Comparison of ENCODE assay signal across 17 cellular contexts in genomic region chr20:50434321-50434652, GRCh38.
DNase-seq lines count a peak whose midpoint lies in the region; ATAC-seq and TF ChIP-seq lines count a peak whose summit lies in the region.
"Had no signal": no experiment of that assay in that cellular context is flagged by ENCODE, and none has a peak within 500 bp of the region (broad histone marks: within the 10 kb centered on the region; RNA-seq: fewer than 3 reads in every experiment).

No MANE protein-coding gene starts in this region.

- dilution Hi-C loops in mammary epithelial cell (cut with HindIII; ENCODE audit: low sequenced_read_pairs): no loop called here

- no peaks in the 10 kb centered on the region for H3K4me1 Mint-ChIP-seq in activated T-helper 1 cell treated with anti-CD3 and anti-CD28 coated beads, Interleukin-12 subunit alpha, Interleukin-12 subunit beta, Interleukin-2, Interleukin-4 antibody, amounts not matched to agents 30 ng/mL and 10 ng/mL and 1 ng/mL, durations not matched to agents 14 hours and 24 hours and 36 hours (ENCODE audit: low read depth)

- 94% methylated on average over 1 of the region's 1 CpG for WGBS in mammary epithelial cell (ENCODE audit: low coverage, missing lambda C conversion rate)

- H3K27me3 ChIP-seq in BLaER1 treated with 17β-estradiol and CSF1 and Interleukin-3, amounts not matched to agents 10 nM and 100 nM: no peaks in the 10 kb centered on the region
- no peaks in the 10 kb centered on the region for H3K27me3 ChIP-seq in PC-3 (ENCODE audit: low read length)
- H3K27me3 ChIP-seq in mammary epithelial cell (ENCODE audit: insufficient read depth, low read length): no peaks in the 10 kb centered on the region
- H3K27me3 ChIP-seq in neutrophil: no peaks in the 10 kb centered on the region

- peaks cover 11% of the 10 kb centered on the region for H3K27me3 Mint-ChIP-seq in activated T-helper 1 cell treated with anti-CD3 and anti-CD28 coated beads, Interleukin-12 subunit alpha, Interleukin-12 subunit beta, Interleukin-2, Interleukin-4 antibody, amounts not matched to agents 30 ng/mL and 10 ng/mL and 1 ng/mL, durations not matched to agents 14 hours and 24 hours and 36 hours (ENCODE audit: insufficient read depth)

- no peak overlapping the region for H3K4me3 ChIP-seq in BLaER1 treated with 17β-estradiol and CSF1 and Interleukin-3, amounts not matched to agents 10 nM and 100 nM
- H3K4me3 ChIP-seq in PC-3 (ENCODE audit: low read length) (no peak overlapping the region), mammary epithelial cell (replicated peaks in 1 of 3; ENCODE audit: insufficient read depth in 1 of 3, low read depth in 2 of 3, low read length in 3 of 3) (no peak overlapping the region), neutrophil (ENCODE audit: low read depth in 1 of 2, low read length in 1 of 2) (no peak overlapping the region)

- H3F3A ChIP-seq in PC-3 (ENCODE audit: low read length, unreplicated experiment): peaks cover 5% of the 10 kb centered on the region

- CTCF ChIA-PET in PC-3 (lab: Charles Lee): no interaction called here
- CTCF ChIA-PET in mammary epithelial cell (lab: Charles Lee; ENCODE audit: low non-redundant PET): no interaction called here

- peaks cover 5 to 68% (median 44%) of the 10 kb centered on the region in 10 experiments; a peak in 17 of 20 replicates for H3K4me1 ChIP-seq in BLaER1 treated with 17β-estradiol and CSF1 and Interleukin-3, amounts not matched to agents 10 nM and 100 nM
- H3K4me1 ChIP-seq in PC-3 (ENCODE audit: insufficient read depth, low read length) (peaks cover 20% of the 10 kb centered on the region), mammary epithelial cell (ENCODE audit: insufficient read depth, low read length) (peaks cover 38% of the 10 kb centered on the region), neutrophil (ENCODE audit: control insufficient read depth in 1 of 2, insufficient read depth in 1 of 2, low read depth in 1 of 2, low read length in 1 of 2) (peaks cover 21 to 24% of the 10 kb centered on the region in 2 experiments)

- POLR2A ChIA-PET in PC-3 (lab: Charles Lee; ENCODE audit: unreplicated experiment): no interaction called here

- no peak for ATAC-seq in PC-3
- ATAC-seq: SK-N-SH treated with all-trans-retinoic acid at 6 μM for 48 hours had no signal

- H3K79me2 ChIP-seq in PC-3 (ENCODE audit: low read length) (no peaks in the 10 kb centered on the region), mammary epithelial cell (ENCODE audit: insufficient read depth, low read length) (peaks cover 3% of the 10 kb centered on the region)

- no peaks in the 10 kb centered on the region for H4K20me1 ChIP-seq in BLaER1 treated with 17β-estradiol and CSF1 and Interleukin-3, amounts not matched to agents 10 nM and 100 nM
- H4K20me1 ChIP-seq in PC-3 (ENCODE audit: low read length): no peaks in the 10 kb centered on the region
- H4K20me1 ChIP-seq in mammary epithelial cell (ENCODE audit: insufficient read depth, low read length): no peaks in the 10 kb centered on the region

- no peaks in the 10 kb centered on the region for H3K36me3 Mint-ChIP-seq in activated T-helper 1 cell treated with anti-CD3 and anti-CD28 coated beads, Interleukin-12 subunit alpha, Interleukin-12 subunit beta, Interleukin-2, Interleukin-4 antibody, amounts not matched to agents 30 ng/mL and 10 ng/mL and 1 ng/mL, durations not matched to agents 14 hours and 24 hours and 36 hours (ENCODE audit: low read depth)

- H3K27ac ChIP-seq in BLaER1 treated with 17β-estradiol and CSF1 and Interleukin-3, amounts not matched to agents 10 nM and 100 nM: peak overlapping the region; percentile 27 to 72 (median 54); a peak in 16 of 22 replicates
- H3K27ac ChIP-seq in PC-3 (ENCODE audit: low read length): peak overlapping the region; percentile 68
- peak overlapping the region; percentile 49 for H3K27ac ChIP-seq in mammary epithelial cell (ENCODE audit: insufficient read depth, low read depth, low read length)
- peak overlapping the region; percentile 75 for H3K27ac ChIP-seq in neutrophil

- H3K9me2 ChIP-seq in PC-3 (replicated peaks; ENCODE audit: low read length): no peaks in the 10 kb centered on the region

- peak overlapping the region in 10 of 11 experiments; percentile 23 to 69 (median 52); a peak in 17 of 22 replicates for H3K4me2 ChIP-seq in BLaER1 treated with 17β-estradiol and CSF1 and Interleukin-3, amounts not matched to agents 10 nM and 100 nM
- H3K4me2 ChIP-seq in PC-3 (ENCODE audit: low read length) (peak overlapping the region; percentile 6; the same call in 1 of the 2 replicates), mammary epithelial cell (ENCODE audit: insufficient read depth, low read depth, low read length) (no peak overlapping the region)

- H2AFZ ChIP-seq in PC-3 (ENCODE audit: low read length) (no peak overlapping the region), mammary epithelial cell (ENCODE audit: low read depth, low read length) (no peak overlapping the region)

- no peak overlapping the region for H3K4me3 Mint-ChIP-seq in activated T-helper 1 cell treated with anti-CD3 and anti-CD28 coated beads, Interleukin-12 subunit alpha, Interleukin-12 subunit beta, Interleukin-2, Interleukin-4 antibody, amounts not matched to agents 30 ng/mL and 10 ng/mL and 1 ng/mL, durations not matched to agents 14 hours and 24 hours and 36 hours

- no peaks in the 10 kb centered on the region for H3K9me3 Mint-ChIP-seq in activated T-helper 1 cell treated with anti-CD3 and anti-CD28 coated beads, Interleukin-12 subunit alpha, Interleukin-12 subunit beta, Interleukin-2, Interleukin-4 antibody, amounts not matched to agents 30 ng/mL and 10 ng/mL and 1 ng/mL, durations not matched to agents 14 hours and 24 hours and 36 hours

- peak overlapping the region in 2 of 11 experiments; percentile 14 to 30; a peak in 4 of 22 replicates for H3K9ac ChIP-seq in BLaER1 treated with 17β-estradiol and CSF1 and Interleukin-3, amounts not matched to agents 10 nM and 100 nM
- H3K9ac ChIP-seq in PC-3 (ENCODE audit: low read length) (0 out of 2 replicates have a peak overlapping the region, but pooled peaks have one; percentile 5), mammary epithelial cell (ENCODE audit: insufficient read depth, low read length) (no peak overlapping the region)

- no peaks in the 10 kb centered on the region for H3K9me3 ChIP-seq in BLaER1 treated with 17β-estradiol and CSF1 and Interleukin-3, amounts not matched to agents 10 nM and 100 nM (replicated peaks in 1 of 11)
- H3K9me3 ChIP-seq in PC-3 (ENCODE audit: low read length): no peaks in the 10 kb centered on the region
- no peaks in the 10 kb centered on the region for H3K9me3 ChIP-seq in mammary epithelial cell (replicated peaks; ENCODE audit: insufficient read depth, low read length)
- no peaks in the 10 kb centered on the region for H3K9me3 ChIP-seq in neutrophil

- in situ Hi-C loops in mammary epithelial cell (cut with MboI; ENCODE audit: low sequenced_read_pairs in 2 of 2): no loop called here

- H3K36me3 ChIP-seq in BLaER1 treated with 17β-estradiol and CSF1 and Interleukin-3, amounts not matched to agents 10 nM and 100 nM: no peaks in the 10 kb centered on the region
- no peaks in the 10 kb centered on the region for H3K36me3 ChIP-seq in PC-3 (ENCODE audit: low read depth, low read length)
- H3K36me3 ChIP-seq in mammary epithelial cell (ENCODE audit: insufficient read depth, low read length): no peaks in the 10 kb centered on the region
- no peaks in the 10 kb centered on the region for H3K36me3 ChIP-seq in neutrophil

- intact Hi-C loops in PC-3 (cut with micrococcal nuclease) (no loop called here), mammary epithelial cell (cut with micrococcal nuclease) (loop anchor here (5.0 kb wide), 1 partner anchor 152 kb away; no protein-coding TSS in a partner anchor)
- intact Hi-C loops in activated T-helper 1 cell treated with anti-CD3 and anti-CD28 coated beads, Interleukin-12 subunit alpha, Interleukin-12 subunit beta, Interleukin-2, Interleukin-4 antibody, amounts not matched to agents 30 ng/mL and 10 ng/mL and 1 ng/mL, durations not matched to agents 14 hours and 24 hours and 36 hours (cut with micrococcal nuclease): no loop called here

- no peak overlapping the region for H3K27ac Mint-ChIP-seq in activated T-helper 1 cell treated with anti-CD3 and anti-CD28 coated beads, Interleukin-12 subunit alpha, Interleukin-12 subunit beta, Interleukin-2, Interleukin-4 antibody, amounts not matched to agents 30 ng/mL and 10 ng/mL and 1 ng/mL, durations not matched to agents 14 hours and 24 hours and 36 hours

- TF ChIP-seq CTCF in PC-3 (conservative IDR thresholded peaks at IDR 0.05; ENCODE audit: low read depth, low read length) (no peak), mammary epithelial cell (conservative IDR thresholded peaks at IDR 0.05 in 1 of 2, IDR thresholded peaks at IDR 0.05 in 1 of 2; ENCODE audit: extremely low read depth in 1 of 2, insufficient read depth in 1 of 2, low read depth in 1 of 2, low read length in 2 of 2) (no peak), neutrophil (IDR thresholded peaks at IDR 0.05) (no peak)

- no peak for DNase-seq in PC-3
- no peak for DNase-seq in mammary epithelial cell
- DNase-seq in activated T-helper 1 cell treated with anti-CD3 and anti-CD28 coated beads, Interleukin-12 subunit alpha, Interleukin-12 subunit beta, Interleukin-2, Interleukin-4 antibody, amounts not matched to agents 30 ng/mL and 10 ng/mL and 1 ng/mL, durations not matched to agents 14 hours and 24 hours and 36 hours (ENCODE audit: low spot score): no peak
- no peak for DNase-seq in SKM-1 treated with dmso at 0.1 percent for 144 hours (lab: John Stamatoyannopoulos, UW; ENCODE audit: unreplicated experiment)
- DNase-seq in activated CD4-positive, alpha-beta T cell treated with anti-CD3 and anti-CD28 coated beads, Interleukin-2, amount 50 U/mL, for 4 hours: no peak
- DNase-seq in 8988T: no peak
- DNase-seq: GDM1; NCI-H1048; NCI-H1436 treated with DMSO at 0.1 percent for 48 hours; NCI-H2029; NCI-H446 treated with DMSO at 0.1 percent for 48 hours; NK-92 treated with Interleukin-12 subunit alpha and Interleukin-12 subunit beta, amount 100 ng/mL, for 24 hours; SIG-M5; T-helper 1 cell had no signal

- BruUV-seq in PC-3 (replicated peaks; lab: Mats Ljungman, UMichigan) (no TSS peak), mammary epithelial cell (replicated peaks; lab: Mats Ljungman, UMichigan) (no TSS peak)
